ENCODE assay signal across 1 cellular context in the genomic region with DNA sequence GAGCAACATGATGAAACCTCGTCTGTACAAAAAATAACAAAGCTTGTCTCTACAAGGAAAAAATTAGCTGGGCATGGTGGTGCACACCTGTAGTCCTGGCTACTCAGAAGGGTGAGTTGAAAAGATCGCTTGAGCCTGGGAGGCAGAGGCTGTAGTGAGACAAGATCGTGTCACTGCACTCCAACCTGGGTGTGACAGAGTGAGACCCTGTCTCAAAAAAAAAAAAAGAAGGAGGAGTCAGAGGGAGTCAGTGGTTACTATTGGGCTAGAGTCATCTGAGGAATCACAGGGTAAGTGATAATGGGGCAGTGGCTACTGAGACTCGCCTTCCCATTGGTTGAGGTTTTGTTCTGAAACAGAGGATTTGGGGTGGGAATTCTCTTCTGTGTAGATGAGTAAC.
TF ChIP-seq lines count a peak whose summit lies in the region.

No MANE protein-coding gene starts in this region.

TF ChIP-seq in A549, 52 proteins besides CTCF, POLR2A, EP300 and RAD21 (continued from another document):
- TF ChIP-seq, protein P1, sequence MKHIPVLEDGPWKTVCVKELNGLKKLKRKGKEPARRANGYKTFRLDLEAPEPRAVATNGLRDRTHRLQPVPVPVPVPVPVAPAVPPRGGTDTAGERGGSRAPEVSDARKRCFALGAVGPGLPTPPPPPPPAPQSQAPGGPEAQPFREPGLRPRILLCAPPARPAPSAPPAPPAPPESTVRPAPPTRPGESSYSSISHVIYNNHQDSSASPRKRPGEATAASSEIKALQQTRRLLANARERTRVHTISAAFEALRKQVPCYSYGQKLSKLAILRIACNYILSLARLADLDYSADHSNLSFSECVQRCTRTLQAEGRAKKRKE (CRISPR knock-in tag; IDR thresholded peaks at IDR 0.05; ENCODE audit: low read depth), result no peak
- TF ChIP-seq, protein P2, sequence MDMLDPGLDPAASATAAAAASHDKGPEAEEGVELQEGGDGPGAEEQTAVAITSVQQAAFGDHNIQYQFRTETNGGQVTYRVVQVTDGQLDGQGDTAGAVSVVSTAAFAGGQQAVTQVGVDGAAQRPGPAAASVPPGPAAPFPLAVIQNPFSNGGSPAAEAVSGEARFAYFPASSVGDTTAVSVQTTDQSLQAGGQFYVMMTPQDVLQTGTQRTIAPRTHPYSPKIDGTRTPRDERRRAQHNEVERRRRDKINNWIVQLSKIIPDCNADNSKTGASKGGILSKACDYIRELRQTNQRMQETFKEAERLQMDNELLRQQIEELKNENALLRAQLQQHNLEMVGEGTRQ (IDR thresholded peaks at IDR 0.05), result no peak
- TF ChIP-seq, protein P3, sequence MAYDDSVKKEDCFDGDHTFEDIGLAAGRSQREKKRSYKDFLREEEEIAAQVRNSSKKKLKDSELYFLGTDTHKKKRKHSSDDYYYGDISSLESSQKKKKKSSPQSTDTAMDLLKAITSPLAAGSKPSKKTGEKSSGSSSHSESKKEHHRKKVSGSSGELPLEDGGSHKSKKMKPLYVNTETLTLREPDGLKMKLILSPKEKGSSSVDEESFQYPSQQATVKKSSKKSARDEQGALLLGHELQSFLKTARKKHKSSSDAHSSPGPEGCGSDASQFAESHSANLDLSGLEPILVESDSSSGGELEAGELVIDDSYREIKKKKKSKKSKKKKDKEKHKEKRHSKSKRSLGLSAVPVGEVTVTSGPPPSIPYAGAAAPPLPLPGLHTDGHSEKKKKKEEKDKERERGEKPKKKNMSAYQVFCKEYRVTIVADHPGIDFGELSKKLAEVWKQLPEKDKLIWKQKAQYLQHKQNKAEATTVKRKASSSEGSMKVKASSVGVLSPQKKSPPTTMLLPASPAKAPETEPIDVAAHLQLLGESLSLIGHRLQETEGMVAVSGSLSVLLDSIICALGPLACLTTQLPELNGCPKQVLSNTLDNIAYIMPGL (CRISPR knock-in tag; IDR thresholded peaks at IDR 0.05; ENCODE audit: borderline replicate concordance), result no peak
- TF ChIP-seq KDM5A (IDR thresholded peaks at IDR 0.05) (no peak), EHMT2 (IDR thresholded peaks at IDR 0.05; ENCODE audit: low read depth) (no peak), MAFK (IDR thresholded peaks at IDR 0.05; ENCODE audit: partially characterized antibody) (no peak), POLR2AphosphoS2 (conservative IDR thresholded peaks at IDR 0.05; ENCODE audit: low read length) (no peak), EHF (CRISPR knock-in tag; IDR thresholded peaks at IDR 0.05) (no peak), HDAC2 (IDR thresholded peaks at IDR 0.05) (no peak), GATA3 (IDR thresholded peaks at IDR 0.05; ENCODE audit: borderline replicate concordance) (no peak), HOXB13 (CRISPR knock-in tag; IDR thresholded peaks at IDR 0.05; ENCODE audit: low read depth) (no peak), RFX5 (IDR thresholded peaks at IDR 0.05) (no peak), SMC3 (IDR thresholded peaks at IDR 0.05) (no peak)
- TF ChIP-seq, protein P4, sequence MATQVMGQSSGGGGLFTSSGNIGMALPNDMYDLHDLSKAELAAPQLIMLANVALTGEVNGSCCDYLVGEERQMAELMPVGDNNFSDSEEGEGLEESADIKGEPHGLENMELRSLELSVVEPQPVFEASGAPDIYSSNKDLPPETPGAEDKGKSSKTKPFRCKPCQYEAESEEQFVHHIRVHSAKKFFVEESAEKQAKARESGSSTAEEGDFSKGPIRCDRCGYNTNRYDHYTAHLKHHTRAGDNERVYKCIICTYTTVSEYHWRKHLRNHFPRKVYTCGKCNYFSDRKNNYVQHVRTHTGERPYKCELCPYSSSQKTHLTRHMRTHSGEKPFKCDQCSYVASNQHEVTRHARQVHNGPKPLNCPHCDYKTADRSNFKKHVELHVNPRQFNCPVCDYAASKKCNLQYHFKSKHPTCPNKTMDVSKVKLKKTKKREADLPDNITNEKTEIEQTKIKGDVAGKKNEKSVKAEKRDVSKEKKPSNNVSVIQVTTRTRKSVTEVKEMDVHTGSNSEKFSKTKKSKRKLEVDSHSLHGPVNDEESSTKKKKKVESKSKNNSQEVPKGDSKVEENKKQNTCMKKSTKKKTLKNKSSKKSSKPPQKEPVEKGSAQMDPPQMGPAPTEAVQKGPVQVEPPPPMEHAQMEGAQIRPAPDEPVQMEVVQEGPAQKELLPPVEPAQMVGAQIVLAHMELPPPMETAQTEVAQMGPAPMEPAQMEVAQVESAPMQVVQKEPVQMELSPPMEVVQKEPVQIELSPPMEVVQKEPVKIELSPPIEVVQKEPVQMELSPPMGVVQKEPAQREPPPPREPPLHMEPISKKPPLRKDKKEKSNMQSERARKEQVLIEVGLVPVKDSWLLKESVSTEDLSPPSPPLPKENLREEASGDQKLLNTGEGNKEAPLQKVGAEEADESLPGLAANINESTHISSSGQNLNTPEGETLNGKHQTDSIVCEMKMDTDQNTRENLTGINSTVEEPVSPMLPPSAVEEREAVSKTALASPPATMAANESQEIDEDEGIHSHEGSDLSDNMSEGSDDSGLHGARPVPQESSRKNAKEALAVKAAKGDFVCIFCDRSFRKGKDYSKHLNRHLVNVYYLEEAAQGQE (IDR thresholded peaks at IDR 0.05), result no peak
- TF ChIP-seq, protein P5, sequence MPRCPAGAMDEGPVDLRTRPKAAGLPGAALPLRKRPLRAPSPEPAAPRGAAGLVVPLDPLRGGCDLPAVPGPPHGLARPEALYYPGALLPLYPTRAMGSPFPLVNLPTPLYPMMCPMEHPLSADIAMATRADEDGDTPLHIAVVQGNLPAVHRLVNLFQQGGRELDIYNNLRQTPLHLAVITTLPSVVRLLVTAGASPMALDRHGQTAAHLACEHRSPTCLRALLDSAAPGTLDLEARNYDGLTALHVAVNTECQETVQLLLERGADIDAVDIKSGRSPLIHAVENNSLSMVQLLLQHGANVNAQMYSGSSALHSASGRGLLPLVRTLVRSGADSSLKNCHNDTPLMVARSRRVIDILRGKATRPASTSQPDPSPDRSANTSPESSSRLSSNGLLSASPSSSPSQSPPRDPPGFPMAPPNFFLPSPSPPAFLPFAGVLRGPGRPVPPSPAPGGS (IDR thresholded peaks at IDR 0.05), result no peak
